Comparison of ENCODE assay signal across 10 cellular contexts in the genomic region with DNA sequence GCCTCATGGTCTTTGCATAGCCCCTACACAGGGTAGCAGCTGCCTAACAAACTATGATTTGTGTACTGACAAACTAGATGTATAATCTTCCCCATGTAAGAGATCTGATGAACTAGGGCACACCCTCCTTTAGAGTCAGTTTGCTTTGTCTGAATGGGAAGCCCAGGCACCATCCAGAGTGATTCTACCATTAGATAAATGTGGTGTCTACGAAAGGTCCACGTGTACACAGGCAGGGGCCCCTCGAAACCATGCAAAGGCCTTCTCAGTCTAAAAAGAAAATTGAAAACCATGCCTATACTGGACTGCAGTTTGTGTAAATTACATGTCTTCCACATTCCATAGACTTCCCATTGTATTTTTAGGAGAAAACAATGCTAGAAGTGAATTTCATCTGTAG. TPM values are rescaled to one million over a fixed set of nuclear protein-coding genes. Genes with fewer than 3 reads are reported as not detected.
"Had no signal": no experiment of that assay in that cellular context is flagged by ENCODE, and none has a peak within 500 bp of the region (broad histone marks: within the 10 kb centered on the region; RNA-seq: fewer than 3 reads in every experiment).

No MANE protein-coding gene starts in this region.

- H3K36me3 ChIP-seq: HAP-1 had no signal

- H3K4me1 ChIP-seq: HAP-1 had no signal

- H3K4me2 ChIP-seq: GM23338 had no signal

- H3K9me3 Mint-ChIP-seq: GM23338, H9, HFFc6 had no signal

- H3K4me1 Mint-ChIP-seq: GM23338, H9 had no signal

- H3K9me3 ChIP-seq: HAP-1 had no signal

- H3K9ac ChIP-seq: GM23248 had no signal

- H3K27ac Mint-ChIP-seq: GM23338, H9, HFFc6 had no signal

- DNase-seq: GM23248, GOT3, H7, H9, HCEC 1CT, HFFc6 had no signal

- H3K4me3 ChIP-seq: GM23248, GM23338, HAP-1 had no signal

- H3K27ac ChIP-seq: GM23248 had no signal

- ATAC-seq: GM23338, HCT116 had no signal

- H2AFZ ChIP-seq: GM23248, GM23338 had no signal

- H3K4me3 Mint-ChIP-seq: GM23338, H9, HFFc6 had no signal

RNA-seq across cellular contexts. Expression of gene HHIPL2, which starts 18.7 kb away (rescaled TPM):
- total RNA-seq: H1 had no signal
